Comparison of ENCODE assay signal across 8 cellular contexts in genomic region chrX:103688949-103689348, GRCh38. TPM values are rescaled to one million over a fixed set of nuclear protein-coding genes. Genes with fewer than 3 reads are reported as not detected.
DNase-seq lines count a peak whose midpoint lies in the region; ATAC-seq, FAIRE-seq and TF ChIP-seq lines count a peak whose summit lies in the region.

No MANE protein-coding gene starts in this region.

- H3K4me1 Mint-ChIP-seq in activated CD4-positive, alpha-beta T cell treated with anti-CD3 and anti-CD28 coated beads, Interleukin-2, amount 10 ng/mL, durations not matched to agents 7 days and 5 days = peaks cover 5% of the 10 kb centered on the region

- POLR2A ChIA-PET in activated CD4-positive, alpha-beta T cell treated with anti-CD3 and anti-CD28 coated beads, Interleukin-2, amount 10 ng/mL, durations not matched to agents 7 days and 5 days (lab: Charles Lee) = no interaction called here

- no peak overlapping the region for H3K4me3 Mint-ChIP-seq in activated CD4-positive, alpha-beta T cell treated with anti-CD3 and anti-CD28 coated beads, Interleukin-2, amount 10 ng/mL, durations not matched to agents 7 days and 5 days

- CTCF ChIA-PET in activated CD4-positive, alpha-beta T cell treated with anti-CD3 and anti-CD28 coated beads, Interleukin-2, amount 10 ng/mL, durations not matched to agents 7 days and 5 days (lab: Charles Lee) = no interaction called here

- H3K27ac Mint-ChIP-seq in activated CD4-positive, alpha-beta T cell treated with anti-CD3 and anti-CD28 coated beads, Interleukin-2, amount 10 ng/mL, durations not matched to agents 7 days and 5 days = peak overlapping the region; percentile 31

- no peaks in the 10 kb centered on the region for H3K27me3 Mint-ChIP-seq in activated CD4-positive, alpha-beta T cell treated with anti-CD3 and anti-CD28 coated beads, Interleukin-2, amount 10 ng/mL, durations not matched to agents 7 days and 5 days

- no peak overlapping the region for H3K4me3 ChIP-seq in left lung

- DNase-seq in activated CD4-positive, alpha-beta T cell treated with anti-CD3 and anti-CD28 coated beads, Interleukin-2, amount 10 ng/mL, durations not matched to agents 7 days and 5 days = no peak
- DNase-seq in activated CD4-positive, alpha-beta T cell treated with anti-CD3 and anti-CD28 coated beads, Interleukin-2, amount 50 U/mL, for 48 hours = no peak
- DNase-seq in NCI-H1694 treated with DMSO at 0.1 percent for 48 hours (lab: John Stamatoyannopoulos, UW) = peak; percentile 61
- peak; percentile 45 for DNase-seq in astrocyte of the hippocampus (ENCODE audit: low read depth, low spot score)
- DNase-seq in left lung = no peak
- DNase-seq in HTR-8/SVneo (ENCODE audit: insufficient read length, low spot score) = no peak
- DNase-seq in activated CD4-positive, CD25-positive, alpha-beta regulatory T cell (lab: John Stamatoyannopoulos, UW) = no peak

- no peaks in the 10 kb centered on the region for H3K9me3 ChIP-seq in left lung

- H3K4me1 ChIP-seq in left lung = peaks cover 0 to 5% of the 10 kb centered on the region in 2 donors

- H3K27ac ChIP-seq in left lung = no peak overlapping the region

- peaks cover 8% of the 10 kb centered on the region for H3K36me3 Mint-ChIP-seq in activated CD4-positive, alpha-beta T cell treated with anti-CD3 and anti-CD28 coated beads, Interleukin-2, amount 10 ng/mL, durations not matched to agents 7 days and 5 days (ENCODE audit: low read depth)

- peaks cover 0 to 10% of the 10 kb centered on the region in 2 donors for H3K36me3 ChIP-seq in left lung

- no peak for FAIRE-seq in HTR-8/SVneo (lab: Jason Lieb, UNC)

- ATAC-seq in left lung (peak; percentile 10), HG03457 (IDR thresholded peaks at IDR 0.05; ENCODE audit: unreplicated experiment) (no peak)

- H3K27me3 ChIP-seq in left lung = no peaks in the 10 kb centered on the region

- intact Hi-C loops in left lung (cut with DNase I) = loop anchor here in 1 of 2 donors (10.0 kb wide), 1 partner anchor 154 kb away; no protein-coding TSS in a partner anchor

- TF ChIP-seq CTCF in left lung (IDR thresholded peaks at IDR 0.05) = peak; percentile 60 to 69

- no peaks in the 10 kb centered on the region for H3K9me3 Mint-ChIP-seq in activated CD4-positive, alpha-beta T cell treated with anti-CD3 and anti-CD28 coated beads, Interleukin-2, amount 10 ng/mL, durations not matched to agents 7 days and 5 days

RNA-seq across cellular contexts. Expression of gene MORF4L2, which starts 2.5 kb away (rescaled TPM):
- total RNA-seq in activated CD4-positive, alpha-beta T cell treated with anti-CD3 and anti-CD28 coated beads, Interleukin-2, amount 10 ng/mL, durations not matched to agents 7 days and 5 days = 100 to 1,000 TPM; 122 to 126 TPM
- total RNA-seq in left lung = 100 to 1,000 TPM; 284 to 312 TPM

RNA-seq across cellular contexts. Expression of gene TMEM31, which starts 21.8 kb away (rescaled TPM):
- not detected for total RNA-seq in activated CD4-positive, alpha-beta T cell treated with anti-CD3 and anti-CD28 coated beads, Interleukin-2, amount 10 ng/mL, durations not matched to agents 7 days and 5 days
- not detected for total RNA-seq in left lung

Comparison
In these comparisons a context has a peak if more than half of its experiments do, and no peak if none do; other contexts are left out.
1. DNase-seq: peak in NCI-H1694 treated with DMSO at 0.1 percent for 48 hours (single experiment) and astrocyte of the hippocampus (single experiment); none in activated CD4-positive, alpha-beta T cell treated with anti-CD3 and anti-CD28 coated beads, Interleukin-2, amount 10 ng/mL, durations not matched to agents 7 days and 5 days (single experiment), activated CD4-positive, alpha-beta T cell treated with anti-CD3 and anti-CD28 coated beads, Interleukin-2, amount 50 U/mL, for 48 hours (0 of 2), left lung (0 of 2), HTR-8/SVneo (single experiment) and activated CD4-positive, CD25-positive, alpha-beta regulatory T cell (0 of 4).